In genomic region chrX:146385529-146385928, GRCh38 we compare ENCODE assay signal across 35 cellular contexts.
DNase-seq lines count a peak whose midpoint lies in the region; ATAC-seq, FAIRE-seq and TF ChIP-seq lines count a peak whose summit lies in the region.
"Had no signal": no experiment of that assay in that cellular context is flagged by ENCODE, and none has a peak within 500 bp of the region (broad histone marks: within the 10 kb centered on the region; RNA-seq: fewer than 3 reads in every experiment).

No MANE protein-coding gene starts in this region.

- WGBS in liver = 47% methylated on average over 3 of the region's 3 CpGs
- 0% methylated on average over 3 of the region's 3 CpGs for WGBS in HepG2 (ENCODE audit: low lambda C conversion rate)
- WGBS in right lobe of liver (ENCODE audit: insufficient coverage, low coverage, low lambda C conversion rate, missing lambda C conversion rate) = 24% methylated on average over 3 of the region's 3 CpGs
- WGBS in mammary epithelial cell (ENCODE audit: low coverage, missing lambda C conversion rate) = 23% methylated on average over 3 of the region's 3 CpGs
- 57 to 72% methylated on average over 3 of the region's 3 CpGs for WGBS in aorta, 2 donors

- dilution Hi-C loops in mammary epithelial cell (cut with HindIII; ENCODE audit: low sequenced_read_pairs) = no loop called here

- no peak for DNase-seq in HepG2 (ENCODE audit: low spot score)
- no peak for DNase-seq in left lobe of liver (ENCODE audit: low spot score)
- DNase-seq in right lobe of liver = no peak
- DNase-seq in midbrain (lab: John Stamatoyannopoulos, UW) = no peak
- DNase-seq in mammary epithelial cell = no peak
- DNase-seq in aorta = no peak
- DNase-seq: 8988T; ACHN; AML-193; BE2C; C1 segment of cervical spinal cord; Caco-2; Calu3; CD4-positive, alpha-beta memory T cell; CD4-positive, alpha-beta T cell; CD4-positive, CD25-positive, alpha-beta regulatory T cell; CD8-positive, alpha-beta memory T cell; CD8-positive, alpha-beta T cell; COR-L47; DMS 273 treated with DMSO at 0.1 percent for 48 hours; DMS153; DMS53; DMS79; DMS79 treated with DMSO at 0.1 percent for 48 hours; DND-41; EL had no signal

- H3K9ac ChIP-seq in liver (ENCODE audit: low read depth in 1 of 2, low read length in 2 of 2) = no peak overlapping the region
- H3K9ac ChIP-seq in HepG2 (ENCODE audit: insufficient read depth, low read depth, low read length) = no peak overlapping the region
- no peak overlapping the region for H3K9ac ChIP-seq in mammary epithelial cell (ENCODE audit: insufficient read depth, low read length)
- H3K9ac ChIP-seq: BLaER1; BLaER1 treated with 17β-estradiol and CSF1 and Interleukin-3, amounts not matched to agents 10 nM and 100 nM had no signal

- no peaks in the 10 kb centered on the region for H4K20me1 ChIP-seq in HepG2 (ENCODE audit: insufficient read depth, low read length)
- no peaks in the 10 kb centered on the region for H4K20me1 ChIP-seq in mammary epithelial cell (ENCODE audit: insufficient read depth, low read length)
- H4K20me1 ChIP-seq: BLaER1; BLaER1 treated with 17β-estradiol and CSF1 and Interleukin-3, amounts not matched to agents 10 nM and 100 nM had no signal

- no peak overlapping the region for H2AFZ ChIP-seq in HepG2 (ENCODE audit: low read length)
- H2AFZ ChIP-seq in mammary epithelial cell (ENCODE audit: low read depth, low read length) = no peak overlapping the region

- no peak for TF ChIP-seq EP300 in HepG2 (IDR thresholded peaks at IDR 0.05; ENCODE audit: low read depth in 2 of 2, low read length in 2 of 2)
- TF ChIP-seq EP300 in HepG2 (CRISPR knock-in tag; IDR thresholded peaks at IDR 0.05; ENCODE audit: borderline replicate concordance) = no peak

- H3K27ac ChIP-seq in liver (ENCODE audit: low read depth in 1 of 2, low read length in 2 of 2) = no peak overlapping the region
- no peak overlapping the region for H3K27ac ChIP-seq in HepG2 (ENCODE audit: extremely low read length, insufficient read depth, low read length)
- H3K27ac ChIP-seq in HEK293 (ENCODE audit: extremely low read depth, low read depth, low read length) = no peak overlapping the region
- H3K27ac ChIP-seq in right lobe of liver = no peak overlapping the region
- H3K27ac ChIP-seq in mammary epithelial cell (ENCODE audit: insufficient read depth, low read depth, low read length) = no peak overlapping the region
- no peak overlapping the region for H3K27ac ChIP-seq in aorta (ENCODE audit: low read depth in 1 of 2, low read length in 2 of 2)
- H3K27ac ChIP-seq: 22Rv1; A549; BLaER1; BLaER1 treated with 17β-estradiol and CSF1 and Interleukin-3, amounts not matched to agents 10 nM and 100 nM; C4-2B had no signal

- BruUV-seq in HepG2 (replicated peaks; lab: Mats Ljungman, UMichigan) = no TSS peak
- BruUV-seq in mammary epithelial cell (replicated peaks; lab: Mats Ljungman, UMichigan) = no TSS peak

- H3K79me2 ChIP-seq in HepG2 (ENCODE audit: insufficient read depth, low read length) (no peaks in the 10 kb centered on the region), mammary epithelial cell (ENCODE audit: insufficient read depth, low read length) (no peaks in the 10 kb centered on the region)

- H3K4me2 ChIP-seq in HepG2 (ENCODE audit: low read depth, low read length) (no peak overlapping the region), mammary epithelial cell (ENCODE audit: insufficient read depth, low read depth, low read length) (no peak overlapping the region)
- H3K4me2 ChIP-seq: A549; BLaER1; BLaER1 treated with 17β-estradiol and CSF1 and Interleukin-3, amounts not matched to agents 10 nM and 100 nM had no signal

- no peak for TF ChIP-seq CTCF in liver (IDR thresholded peaks at IDR 0.05; ENCODE audit: low read depth, low read length, missing input control)
- no peak for TF ChIP-seq CTCF in HepG2 (CRISPR knock-in tag; IDR thresholded peaks at IDR 0.05)
- no peak for TF ChIP-seq CTCF in HEK293 (tag by site-specific recombination; IDR thresholded peaks at IDR 0.05)
- no peak for TF ChIP-seq CTCF in right lobe of liver (IDR thresholded peaks at IDR 0.05)
- no peak for TF ChIP-seq CTCF in mammary epithelial cell (conservative IDR thresholded peaks at IDR 0.05 in 1 of 2, IDR thresholded peaks at IDR 0.05 in 1 of 2; ENCODE audit: extremely low read depth in 1 of 2, insufficient read depth in 1 of 2, low read depth in 1 of 2, low read length in 2 of 2)

- peaks cover 0 to 4% (median 1%) of the 10 kb centered on the region in 4 donors for H3K9me3 ChIP-seq in liver (ENCODE audit: control insufficient read depth in 4 of 4, low read length in 3 of 4)
- peaks cover 50% of the 10 kb centered on the region; the same call in 1 of the 2 replicates for H3K9me3 ChIP-seq in HepG2 (ENCODE audit: low read length)
- peaks cover 4% of the 10 kb centered on the region for H3K9me3 ChIP-seq in HEK293 (ENCODE audit: control insufficient read depth, insufficient read depth, low read depth, low read length)
- H3K9me3 ChIP-seq in right lobe of liver = peaks cover 0 to 3% (median 0%) of the 10 kb centered on the region in 4 donors
- H3K9me3 ChIP-seq in mammary epithelial cell (replicated peaks; ENCODE audit: insufficient read depth, low read length) = peaks cover 5% of the 10 kb centered on the region
- no peaks in the 10 kb centered on the region for H3K9me3 ChIP-seq in aorta (ENCODE audit: control insufficient read depth, low read length)
- H3K9me3 ChIP-seq: A549, BE2C, Caco-2 had no signal

- TF ChIP-seq POLR2A in HepG2 (IDR thresholded peaks at IDR 0.05; ENCODE audit: insufficient read depth in 1 of 2, low read depth in 2 of 2, low read length in 2 of 2) (no peak), right lobe of liver (IDR thresholded peaks at IDR 0.05) (no peak)

- no peak for TF ChIP-seq RAD21 in liver (IDR thresholded peaks at IDR 0.05)
- TF ChIP-seq RAD21 in HepG2 (CRISPR knock-in tag; IDR thresholded peaks at IDR 0.05) = no peak

- POLR2A ChIA-PET in HepG2 (lab: Yijun Ruan, JAX) (no interaction called here), HEK293 (lab: Yijun Ruan, JAX) (no interaction called here)

- H3K4me3 ChIP-seq in liver (ENCODE audit: low read depth in 1 of 3, low read length in 3 of 3) (no peak overlapping the region), HepG2 (replicated peaks in 1 of 3; ENCODE audit: insufficient read depth in 1 of 3, low read depth in 2 of 3, low read length in 3 of 3) (no peak overlapping the region), HEK293 (ENCODE audit: low read depth, low read length) (no peak overlapping the region), right lobe of liver (no peak overlapping the region), mammary epithelial cell (replicated peaks in 1 of 3; ENCODE audit: insufficient read depth in 1 of 3, low read depth in 2 of 3, low read length in 3 of 3) (no peak overlapping the region), aorta (ENCODE audit: low read length in 2 of 2) (no peak overlapping the region)
- H3K4me3 ChIP-seq: A549; BLaER1; BLaER1 treated with 17β-estradiol and CSF1 and Interleukin-3, amounts not matched to agents 10 nM and 100 nM had no signal

- CTCF ChIA-PET in HepG2 (lab: Yijun Ruan, JAX; ENCODE audit: low intra/inter-chr PET ratio, low total read pairs) (no interaction called here), HEK293 (lab: Yijun Ruan, JAX) (no interaction called here), mammary epithelial cell (lab: Charles Lee; ENCODE audit: low non-redundant PET) (no interaction called here)

- H3K36me3 ChIP-seq in liver (ENCODE audit: control insufficient read depth in 4 of 4, insufficient read depth in 3 of 4, low read depth in 1 of 4, low read length in 3 of 4) (no peaks in the 10 kb centered on the region), HepG2 (replicated peaks in 1 of 2; ENCODE audit: control insufficient read depth in 1 of 2, insufficient read depth in 2 of 2, low read length in 2 of 2) (no peaks in the 10 kb centered on the region), HEK293 (ENCODE audit: control insufficient read depth in 2 of 2, insufficient read depth in 1 of 2, low read length in 2 of 2) (no peaks in the 10 kb centered on the region), right lobe of liver (no peaks in the 10 kb centered on the region), mammary epithelial cell (ENCODE audit: insufficient read depth, low read length) (no peaks in the 10 kb centered on the region), aorta (ENCODE audit: control insufficient read depth in 1 of 2, insufficient read depth in 2 of 2, low read length in 1 of 2) (no peaks in the 10 kb centered on the region)
- H3K36me3 ChIP-seq: BE2C; BLaER1; BLaER1 treated with 17β-estradiol and CSF1 and Interleukin-3, amounts not matched to agents 10 nM and 100 nM had no signal

- no peak for ATAC-seq in HepG2
- ATAC-seq in left lobe of liver = peak; percentile 71
- peak; percentile 53 to 74 (median 64) for ATAC-seq in right lobe of liver
- no peak for ATAC-seq in aorta (ENCODE audit: low FRiP score)
- ATAC-seq: A549; CD8-positive, alpha-beta T cell had no signal

- in situ Hi-C loops in HepG2 (cut with HindIII; ENCODE audit: extremely low pct_ligation_motif_present, low pct_unique_long_range_greater_than_20kb) (no loop called here), mammary epithelial cell (cut with MboI; ENCODE audit: low sequenced_read_pairs in 2 of 2) (no loop called here)

- intact Hi-C loops in HepG2 (cut with micrococcal nuclease; ENCODE audit: unreplicated experiment) (no loop called here), right lobe of liver (cut with DNase I) (no loop called here), mammary epithelial cell (cut with micrococcal nuclease) (no loop called here), aorta (cut with DNase I) (no loop called here)

- H3K4me1 ChIP-seq in liver (ENCODE audit: control insufficient read depth in 4 of 4, insufficient read depth in 4 of 4, low read length in 3 of 4) (no peaks in the 10 kb centered on the region), HepG2 (ENCODE audit: insufficient read depth, low read length) (no peaks in the 10 kb centered on the region), HEK293 (ENCODE audit: control insufficient read depth, insufficient read depth, low read length) (no peaks in the 10 kb centered on the region), right lobe of liver (no peaks in the 10 kb centered on the region), mammary epithelial cell (ENCODE audit: insufficient read depth, low read length) (no peaks in the 10 kb centered on the region), aorta (ENCODE audit: control insufficient read depth in 1 of 2, insufficient read depth in 2 of 2, low read length in 2 of 2) (no peaks in the 10 kb centered on the region)
- H3K4me1 ChIP-seq: A549; BE2C; BLaER1; BLaER1 treated with 17β-estradiol and CSF1 and Interleukin-3, amounts not matched to agents 10 nM and 100 nM; Caco-2 had no signal

- no peak for FAIRE-seq in HepG2 (lab: Jason Lieb, UNC)
- FAIRE-seq: A204.1, A549, D721Med had no signal

- H3K27me3 ChIP-seq in liver (ENCODE audit: control insufficient read depth in 4 of 4, insufficient read depth in 4 of 4, low read length in 3 of 4) = no peaks in the 10 kb centered on the region
- H3K27me3 ChIP-seq in HepG2 (ENCODE audit: control insufficient read depth in 1 of 2, insufficient read depth in 2 of 2, low read length in 2 of 2) = no peaks in the 10 kb centered on the region
- H3K27me3 ChIP-seq in right lobe of liver = no peaks in the 10 kb centered on the region
- H3K27me3 ChIP-seq in mammary epithelial cell (ENCODE audit: insufficient read depth, low read length) = no peaks in the 10 kb centered on the region
- H3K27me3 ChIP-seq in aorta (ENCODE audit: control insufficient read depth in 1 of 2, insufficient read depth in 2 of 2, low read length in 1 of 2) = no peaks in the 10 kb centered on the region
- H3K27me3 ChIP-seq: BE2C had no signal

Comparison
In these comparisons a context has a peak if more than half of its experiments do, and no peak if none do; other contexts are left out.
1. ATAC-seq: peak in left lobe of liver (single experiment) and right lobe of liver (4 of 4); none in HepG2 (single experiment) and aorta (single experiment).